12 cellular contexts compared by ENCODE assay signal in the genomic region with DNA sequence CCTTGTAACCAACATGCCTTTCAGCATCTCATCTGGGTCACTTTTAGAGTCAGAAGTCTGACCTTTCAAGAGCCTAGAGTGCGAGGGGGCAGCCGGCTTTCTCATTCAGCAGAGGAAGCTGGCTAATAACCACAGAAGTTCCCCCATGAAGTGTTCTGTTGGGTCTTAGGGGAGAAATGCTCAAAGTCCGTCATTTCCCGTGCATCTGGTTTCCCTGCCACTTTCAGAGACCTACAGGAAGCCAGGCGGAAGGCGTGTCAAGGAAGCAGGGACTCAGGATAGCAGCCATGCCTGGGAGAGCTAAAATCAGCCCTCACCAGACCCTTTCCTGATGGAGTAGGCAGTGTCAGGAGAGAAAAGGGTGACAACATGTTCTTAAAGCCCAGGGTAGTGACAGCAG.
DNase-seq lines count a peak whose midpoint lies in the region; ATAC-seq and TF ChIP-seq lines count a peak whose summit lies in the region.
"Had no signal": no experiment of that assay in that cellular context is flagged by ENCODE, and none has a peak within 500 bp of the region (broad histone marks: within the 10 kb centered on the region; RNA-seq: fewer than 3 reads in every experiment).

No MANE protein-coding gene starts in this region.

- peaks cover 0 to 1% of the 10 kb centered on the region in 2 donors for H3K36me3 Mint-ChIP-seq in CD14-positive monocyte

- intact Hi-C loops in CD14-positive monocyte (cut with micrococcal nuclease), result no loop called here

- peaks cover 0 to 3% (median 2%) of the 10 kb centered on the region in 3 donors for H3K27me3 Mint-ChIP-seq in CD14-positive monocyte (ENCODE audit: low read depth in 3 of 3)

- TF ChIP-seq CTCF in CD14-positive monocyte (IDR thresholded peaks at IDR 0.05), result no peak

- peaks cover 0 to 4% (median 0%) of the 10 kb centered on the region in 7 donors for H3K9me3 Mint-ChIP-seq in CD14-positive monocyte

- peak overlapping the region in 5 of 7 donors; percentile 29 to 70 (median 53) for H3K27ac Mint-ChIP-seq in CD14-positive monocyte

- peak; percentile 20 for ATAC-seq in GM19467 (IDR thresholded peaks at IDR 0.05; ENCODE audit: unreplicated experiment)

- H3K4me1 Mint-ChIP-seq in CD14-positive monocyte, result peaks cover 15% of the 10 kb centered on the region

- no peak for DNase-seq in CD14-positive monocyte (ENCODE audit: low spot score)
- peak; percentile 15 for DNase-seq in MV-4-11 (lab: John Stamatoyannopoulos, UW)
- DNase-seq in left kidney (ENCODE audit: low read depth, low spot score), result peak; percentile 41
- DNase-seq in activated CD8-positive, alpha-beta memory T cell treated with anti-CD3 and anti-CD28 coated beads for 24 hours, result no peak
- no peak for DNase-seq in dedifferentiated amniotic fluid mesenchymal stem cell (ENCODE audit: extremely low spot score)
- no peak for DNase-seq in amniotic stem cell (lab: John Stamatoyannopoulos, UW)
- DNase-seq in HCEC 1CT, result no peak
- DNase-seq: activated CD4-positive, CD25-positive, alpha-beta regulatory T cell; activated T-cell treated with anti-CD3 and anti-CD28 coated beads, Interleukin-2, amount 50 U/mL, for 48 hours; MG63; NCI-H524 treated with DMSO at 0.1 percent for 48 hours had no signal

- peak overlapping the region; percentile 50 to 79 for H3K4me3 Mint-ChIP-seq in CD14-positive monocyte

Comparison
In these comparisons a context has a peak if more than half of its experiments do, and no peak if none do; other contexts are left out.
1. DNase-seq: peak in MV-4-11 (single experiment) and left kidney (single experiment); none in CD14-positive monocyte (single experiment), activated CD8-positive, alpha-beta memory T cell treated with anti-CD3 and anti-CD28 coated beads for 24 hours (single experiment), dedifferentiated amniotic fluid mesenchymal stem cell (single experiment), amniotic stem cell (single experiment) and HCEC 1CT (single experiment).